ENCODE assay signal across 8 cellular contexts in the genomic region with DNA sequence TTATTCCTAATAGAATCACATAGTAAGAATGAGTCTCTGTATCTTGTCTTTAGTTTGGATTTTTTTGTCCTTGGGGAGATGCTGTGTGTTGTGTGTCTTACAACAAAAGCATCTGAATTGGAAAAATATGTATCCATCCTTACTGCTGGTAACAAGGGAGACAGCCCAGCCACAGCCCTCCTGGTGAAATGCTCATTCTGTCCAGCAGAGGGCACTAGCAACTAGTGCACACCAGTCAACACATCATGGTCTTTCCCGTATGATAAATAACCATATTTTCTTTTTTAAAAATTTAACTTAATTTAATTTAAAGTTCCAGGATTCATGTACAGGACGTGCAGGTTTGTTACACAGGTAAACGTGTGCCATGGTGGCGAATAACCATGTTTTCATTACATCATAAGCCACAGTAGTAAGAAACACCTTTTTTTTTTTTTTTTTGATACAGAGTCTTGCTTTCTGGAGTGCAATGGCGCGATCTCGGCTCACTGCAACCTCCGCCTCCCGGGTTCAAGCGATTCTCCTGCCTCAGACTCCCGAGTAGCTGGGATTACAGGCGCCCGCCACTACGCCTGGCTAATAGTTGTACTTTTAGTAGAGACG.
DNase-seq lines count a peak whose midpoint lies in the region; TF ChIP-seq lines count a peak whose summit lies in the region.

No MANE protein-coding gene starts in this region.

- no peaks in the 10 kb centered on the region for H3K9me2 ChIP-seq in SU-DHL-6 (replicated peaks; ENCODE audit: insufficient read depth, low read length)

- H3K36me3 ChIP-seq in SU-DHL-6 (ENCODE audit: low read length), result no peaks in the 10 kb centered on the region
- H3K36me3 ChIP-seq in adipocyte (ENCODE audit: control insufficient read depth, insufficient read depth, low read length, severe bottlenecking), result no peaks in the 10 kb centered on the region
- H3K36me3 ChIP-seq in left ventricle myocardium inferior, result no peaks in the 10 kb centered on the region

- peaks cover 20% of the 10 kb centered on the region for H3K4me1 ChIP-seq in adipocyte (ENCODE audit: control insufficient read depth, insufficient read depth, low read length)
- no peaks in the 10 kb centered on the region for H3K4me1 ChIP-seq in left ventricle myocardium inferior

- H2AFZ ChIP-seq in SU-DHL-6 (ENCODE audit: low read depth, low read length, severe bottlenecking), result no peak overlapping the region

- no peaks in the 10 kb centered on the region for H3K9me3 ChIP-seq in SU-DHL-6 (ENCODE audit: insufficient read depth, low read length)
- no peaks in the 10 kb centered on the region for H3K9me3 ChIP-seq in adipocyte (ENCODE audit: control insufficient read depth, low read length)
- no peaks in the 10 kb centered on the region for H3K9me3 ChIP-seq in left ventricle myocardium inferior (replicated peaks)

- TF ChIP-seq CTCF in GM12873 (IDR thresholded peaks at IDR 0.05; ENCODE audit: insufficient read depth, low read depth, low read length, missing control alignments), result peak; percentile 90
- peak; percentile 71 for TF ChIP-seq CTCF in SU-DHL-6 (IDR thresholded peaks at IDR 0.05; ENCODE audit: insufficient read depth, low read length, poor library complexity, severe bottlenecking)
- TF ChIP-seq CTCF in left ventricle myocardium inferior (IDR thresholded peaks at IDR 0.05; ENCODE audit: borderline replicate concordance), result peak; percentile 96
- TF ChIP-seq CTCF in retinal pigment epithelial cell (conservative IDR thresholded peaks at IDR 0.05; ENCODE audit: low read depth, low read length), result peak; percentile 94

- H3K27ac ChIP-seq in SU-DHL-6 (ENCODE audit: low read depth, low read length) (no peak overlapping the region), left ventricle myocardium inferior (replicated peaks) (no peak overlapping the region)

- DNase-seq in HEK293T (ENCODE audit: extremely low spot score) (peak; percentile 77), MV-4-11 (lab: John Stamatoyannopoulos, UW) (peak; percentile 41), adipocyte (ENCODE audit: low read depth) (peak; percentile 88), left ventricle myocardium inferior (peak; percentile 69), retinal pigment epithelial cell (ENCODE audit: low read depth) (no peak), GOT3 (lab: John Stamatoyannopoulos, UW) (no peak)

- peak overlapping the region; percentile 48 for H3K4me2 ChIP-seq in SU-DHL-6 (ENCODE audit: low read depth, low read length, poor library complexity, severe bottlenecking)

- no peaks in the 10 kb centered on the region for H3F3A ChIP-seq in SU-DHL-6 (ENCODE audit: insufficient read depth)

- intact Hi-C loops in left ventricle myocardium inferior (cut with micrococcal nuclease), result loop anchor here (5.0 kb wide), 1 partner anchor 1086 kb away; no protein-coding TSS in a partner anchor

- CTCF ChIA-PET in HEK293T (lab: Yijun Ruan, JAX), result no interaction called here

- H3K79me2 ChIP-seq in SU-DHL-6 (ENCODE audit: insufficient read depth, low read length), result no peaks in the 10 kb centered on the region

- H3K27me3 ChIP-seq in SU-DHL-6 (ENCODE audit: low read length) (no peaks in the 10 kb centered on the region), adipocyte (replicated peaks; ENCODE audit: control insufficient read depth, insufficient read depth, low read length) (no peaks in the 10 kb centered on the region), left ventricle myocardium inferior (ENCODE audit: low read depth) (peaks cover 50% of the 10 kb centered on the region)

- H3K9ac ChIP-seq in SU-DHL-6 (ENCODE audit: low read length), result no peak overlapping the region
- peak overlapping the region; percentile 11 for H3K9ac ChIP-seq in adipocyte (ENCODE audit: low read length)

- H4K20me1 ChIP-seq in SU-DHL-6 (ENCODE audit: low read depth, low read length), result no peaks in the 10 kb centered on the region

- H3K4me3 ChIP-seq in SU-DHL-6 (ENCODE audit: insufficient read depth, low read length, poor library complexity, severe bottlenecking) (no peak overlapping the region), adipocyte (ENCODE audit: low read length) (no peak overlapping the region), left ventricle myocardium inferior (no peak overlapping the region), retinal pigment epithelial cell (ENCODE audit: low read length) (no peak overlapping the region)

- POLR2A ChIA-PET in HEK293T (lab: Yijun Ruan, JAX), result no interaction called here

TF ChIP-seq in HEK293T, 16 proteins besides CTCF, POLR2A, EP300 and RAD21:
- peak; percentile 90 for TF ChIP-seq ZNF384 (IDR thresholded peaks at IDR 0.05)
- no peak for TF ChIP-seq ARNT (IDR thresholded peaks at IDR 0.05)
- no peak for TF ChIP-seq NFRKB (IDR thresholded peaks at IDR 0.05)
- TF ChIP-seq LEF1 (IDR thresholded peaks at IDR 0.05; ENCODE audit: borderline replicate concordance), result no peak
- no peak for TF ChIP-seq CTBP1 (IDR thresholded peaks at IDR 0.05; ENCODE audit: borderline replicate concordance)

Comparison
In these comparisons a context has a peak if more than half of its experiments do, and no peak if none do; other contexts are left out.
1. DNase-seq: peak in HEK293T (single experiment), MV-4-11 (single experiment), adipocyte (single experiment) and left ventricle myocardium inferior (single experiment); none in retinal pigment epithelial cell (single experiment) and GOT3 (single experiment).
2. Peak in every context shown above with its lines, with median percentiles within 50 percentile points of each other: CTCF ChIP-seq.